8 cellular contexts compared by ENCODE assay signal in the genomic region with DNA sequence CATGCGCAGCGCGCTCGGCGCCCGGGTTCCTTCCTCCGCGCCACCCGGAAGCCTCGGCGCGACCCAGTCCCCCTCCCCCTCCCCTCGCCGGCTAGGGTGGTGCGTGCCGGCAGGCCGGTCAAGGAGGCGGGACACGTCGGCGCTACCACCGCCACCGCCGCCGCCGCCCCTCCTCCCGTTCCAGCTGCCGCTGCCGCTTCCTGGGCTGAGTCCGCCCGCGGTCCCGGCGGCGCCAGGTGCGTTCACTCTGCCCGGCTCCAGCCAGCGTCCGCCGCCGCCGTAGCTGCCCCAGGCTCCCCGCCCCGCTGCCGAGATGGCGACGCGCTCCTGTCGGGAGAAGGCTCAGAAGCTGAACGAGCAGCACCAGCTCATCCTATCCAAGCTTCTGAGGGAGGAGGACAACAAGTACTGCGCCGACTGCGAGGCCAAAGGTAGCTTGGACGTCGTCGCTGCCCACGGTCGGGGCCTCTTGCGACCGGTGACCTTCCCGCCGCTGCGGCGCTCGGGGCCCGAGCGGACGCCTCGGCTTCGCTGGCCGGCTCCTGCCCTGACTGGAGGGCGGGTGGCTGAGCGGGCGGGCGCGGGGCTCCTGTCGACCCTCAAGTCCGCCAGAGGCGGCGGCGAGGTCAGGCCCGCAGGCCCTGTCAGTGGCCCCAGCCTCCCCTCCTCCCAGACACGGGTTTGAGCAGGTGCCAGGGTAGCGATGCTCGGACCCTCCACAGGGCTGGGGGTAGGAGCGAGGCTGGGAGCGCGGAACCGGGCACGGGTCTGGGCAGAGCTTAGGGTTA. TPM values are rescaled to one million over a fixed set of nuclear protein-coding genes. Genes with fewer than 3 reads are reported as not detected.
A peak's percentile ranks its signal among the peaks of the same experiment; 100 is the strongest.
DNase-seq lines count a peak whose midpoint lies in the region; TF ChIP-seq lines count a peak whose summit lies in the region.

A gene (plus strand): TSS at position 173 of the 788 bp plus-strand sequence. CDS start 141 bp downstream, at position 314.

- DNase-seq in HFF-Myc (ENCODE audit: extremely low read depth, low read depth) (no peak), MV-4-11 (lab: John Stamatoyannopoulos, UW) (peak; percentile 83), SK-N-SH (peak; percentile 98), germinal center (ENCODE audit: low spot score) (peak; percentile 95), nucleus accumbens (lab: John Stamatoyannopoulos, UW) (peak in 55 of 56 donors; percentile 24 to 93 (median 86)), suprapubic skin (ENCODE audit: low spot score in 2 of 2) (peak; percentile 91 to 94)
- DNase-seq in activated naive CD4-positive, alpha-beta T cell treated with anti-CD3 and anti-CD28 coated beads, Interleukin-2, amount 50 U/mL, for 16 hours, result peak; percentile 93

- H3K27ac ChIP-seq in SK-N-SH (ENCODE audit: low read depth in 2 of 2, low read length in 1 of 2) (peak within 1 kb of the TSS; percentile 81 to 95), suprapubic skin (peak within 1 kb of the TSS; percentile 88)

- TF ChIP-seq EP300 in SK-N-SH (IDR thresholded peaks at IDR 0.05; ENCODE audit: borderline replicate concordance in 1 of 2, low read depth in 1 of 2, low read length in 1 of 2), result peak in 1 of 2 experiments; percentile 22; a peak in 1 of 4 replicates
- TF ChIP-seq EP300 in suprapubic skin (IDR thresholded peaks at IDR 0.05), result no peak

- H3K36me3 ChIP-seq in SK-N-SH (replicated peaks in 1 of 2; ENCODE audit: control insufficient read depth in 1 of 2, insufficient read depth in 2 of 2, low read length in 1 of 2), result no peaks in the 10 kb centered on the region
- H3K36me3 ChIP-seq in suprapubic skin, result no peaks in the 10 kb centered on the region

- H3K4me2 ChIP-seq in SK-N-SH, result peak within 1 kb of the TSS; percentile 89

- peak within 1 kb of the TSS; percentile 79 for H3K9ac ChIP-seq in SK-N-SH

- TF ChIP-seq RAD21 in SK-N-SH (IDR thresholded peaks at IDR 0.05; ENCODE audit: low read length), result no peak

- TF ChIP-seq POLR2A in suprapubic skin (IDR thresholded peaks at IDR 0.05), result peak in 1 of 2 donors; percentile 66

- no peaks in the 10 kb centered on the region; the same call in 1 of the 2 replicates for H4K20me1 ChIP-seq in SK-N-SH (ENCODE audit: insufficient read depth)

- H3K9me3 ChIP-seq in SK-N-SH (no peaks in the 10 kb centered on the region), suprapubic skin (no peaks in the 10 kb centered on the region)

- H2AFZ ChIP-seq in SK-N-SH (ENCODE audit: low read depth), result peak within 1 kb of the TSS; percentile 100

- CTCF ChIA-PET in SK-N-SH (lab: Yijun Ruan, JAX), result interaction anchor here (0.6 to 2.9 kb wide), 10 partner anchors 11 to 359 kb away, joined by 3 to 10 read pairs (median 4); a partner anchor contains a TSS

- H3K79me2 ChIP-seq in SK-N-SH (ENCODE audit: insufficient read depth), result peaks cover 42% of the 10 kb centered on the region

- H3K27me3 ChIP-seq in SK-N-SH (ENCODE audit: insufficient read depth) (no peaks in the 10 kb centered on the region), suprapubic skin (no peaks in the 10 kb centered on the region)

- H3K4me1 ChIP-seq in SK-N-SH (ENCODE audit: control insufficient read depth in 1 of 2, insufficient read depth in 2 of 2, low read depth in 1 of 2, low read length in 1 of 2) (peaks cover 4 to 5% of the 10 kb centered on the region in 2 experiments; a peak in 2 of 4 replicates), suprapubic skin (peaks cover 42% of the 10 kb centered on the region)

- POLR2A ChIA-PET in SK-N-SH (lab: Yijun Ruan, JAX), result interaction anchor here (0.7 to 1.3 kb wide), 2 partner anchors 212 to 255 kb away, joined by 3 to 4 read pairs; a partner anchor contains a TSS

- H3K4me3 ChIP-seq in GM08714 (ENCODE audit: low read length) (peak within 1 kb of the TSS; percentile 81), HFF-Myc (replicated peaks; ENCODE audit: low read depth, low read length) (peak within 1 kb of the TSS; percentile 87), SK-N-SH (ENCODE audit: low read depth in 2 of 2, low read length in 1 of 2) (peak within 1 kb of the TSS; percentile 79 to 93), suprapubic skin (peak within 1 kb of the TSS; percentile 76)

- H3F3A ChIP-seq in SK-N-SH (replicated peaks; ENCODE audit: insufficient read depth), result no peaks in the 10 kb centered on the region

- no peak for TF ChIP-seq CTCF in HFF-Myc (IDR thresholded peaks at IDR 0.05; ENCODE audit: low read depth, low read length, missing control alignments)
- TF ChIP-seq CTCF in SK-N-SH (IDR thresholded peaks at IDR 0.05), result no peak
- no peak for TF ChIP-seq CTCF in suprapubic skin (IDR thresholded peaks at IDR 0.05)

- no peaks in the 10 kb centered on the region for H3K9me2 ChIP-seq in SK-N-SH

- 1% methylated on average over 14 of the region's 90 CpGs for WGBS in SK-N-SH (ENCODE audit: low lambda C conversion rate)
- WGBS in suprapubic skin, result 0% methylated on average over 15 of the region's 90 CpGs

TF ChIP-seq in SK-N-SH, 30 proteins besides CTCF, POLR2A, EP300 and RAD21 (continues in another document):
- TF ChIP-seq CHD2 (IDR thresholded peaks at IDR 0.05; ENCODE audit: low read length, partially characterized antibody) (peak; percentile 72), RXRA (IDR thresholded peaks at IDR 0.05; ENCODE audit: borderline replicate concordance, low read depth) (no peak), FOXM1 (IDR thresholded peaks at IDR 0.05; ENCODE audit: low read depth) (no peak), RFX5 (IDR thresholded peaks at IDR 0.05; ENCODE audit: low read length) (no peak), RCOR1 (IDR thresholded peaks at IDR 0.05; ENCODE audit: low read length) (0 out of 2 replicates have a peak, but pooled peaks have one; percentile 10), SIN3A (IDR thresholded peaks at IDR 0.05; ENCODE audit: borderline replicate concordance, low read depth, low read length) (no peak), NFIC (IDR thresholded peaks at IDR 0.05; ENCODE audit: borderline replicate concordance) (no peak), EZH2phosphoT487 (IDR thresholded peaks at IDR 0.05; ENCODE audit: borderline replicate concordance, low read depth) (no peak), GABPA (IDR thresholded peaks at IDR 0.05; ENCODE audit: low read depth) (peak; percentile 69), TCF12 (IDR thresholded peaks at IDR 0.05) (no peak), JUND (IDR thresholded peaks at IDR 0.05) (no peak), POLR2AphosphoS5 (IDR thresholded peaks at IDR 0.05; ENCODE audit: low read depth, low read length) (no peak), MEF2A (IDR thresholded peaks at IDR 0.05; ENCODE audit: borderline replicate concordance, low read depth) (no peak), SMC3 (IDR thresholded peaks at IDR 0.05; ENCODE audit: low read depth, low read length) (no peak)
- TF ChIP-seq, protein P1, sequence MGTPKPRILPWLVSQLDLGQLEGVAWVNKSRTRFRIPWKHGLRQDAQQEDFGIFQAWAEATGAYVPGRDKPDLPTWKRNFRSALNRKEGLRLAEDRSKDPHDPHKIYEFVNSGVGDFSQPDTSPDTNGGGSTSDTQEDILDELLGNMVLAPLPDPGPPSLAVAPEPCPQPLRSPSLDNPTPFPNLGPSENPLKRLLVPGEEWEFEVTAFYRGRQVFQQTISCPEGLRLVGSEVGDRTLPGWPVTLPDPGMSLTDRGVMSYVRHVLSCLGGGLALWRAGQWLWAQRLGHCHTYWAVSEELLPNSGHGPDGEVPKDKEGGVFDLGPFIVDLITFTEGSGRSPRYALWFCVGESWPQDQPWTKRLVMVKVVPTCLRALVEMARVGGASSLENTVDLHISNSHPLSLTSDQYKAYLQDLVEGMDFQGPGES (IDR thresholded peaks at IDR 0.05; ENCODE audit: low read depth, low read length), result no peak
- TF ChIP-seq, protein P2, sequence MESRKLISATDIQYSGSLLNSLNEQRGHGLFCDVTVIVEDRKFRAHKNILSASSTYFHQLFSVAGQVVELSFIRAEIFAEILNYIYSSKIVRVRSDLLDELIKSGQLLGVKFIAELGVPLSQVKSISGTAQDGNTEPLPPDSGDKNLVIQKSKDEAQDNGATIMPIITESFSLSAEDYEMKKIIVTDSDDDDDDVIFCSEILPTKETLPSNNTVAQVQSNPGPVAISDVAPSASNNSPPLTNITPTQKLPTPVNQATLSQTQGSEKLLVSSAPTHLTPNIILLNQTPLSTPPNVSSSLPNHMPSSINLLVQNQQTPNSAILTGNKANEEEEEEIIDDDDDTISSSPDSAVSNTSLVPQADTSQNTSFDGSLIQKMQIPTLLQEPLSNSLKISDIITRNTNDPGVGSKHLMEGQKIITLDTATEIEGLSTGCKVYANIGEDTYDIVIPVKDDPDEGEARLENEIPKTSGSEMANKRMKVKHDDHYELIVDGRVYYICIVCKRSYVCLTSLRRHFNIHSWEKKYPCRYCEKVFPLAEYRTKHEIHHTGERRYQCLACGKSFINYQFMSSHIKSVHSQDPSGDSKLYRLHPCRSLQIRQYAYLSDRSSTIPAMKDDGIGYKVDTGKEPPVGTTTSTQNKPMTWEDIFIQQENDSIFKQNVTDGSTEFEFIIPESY (IDR thresholded peaks at IDR 0.05; ENCODE audit: borderline replicate concordance, low read depth), result no peak
- TF ChIP-seq, protein P3, sequence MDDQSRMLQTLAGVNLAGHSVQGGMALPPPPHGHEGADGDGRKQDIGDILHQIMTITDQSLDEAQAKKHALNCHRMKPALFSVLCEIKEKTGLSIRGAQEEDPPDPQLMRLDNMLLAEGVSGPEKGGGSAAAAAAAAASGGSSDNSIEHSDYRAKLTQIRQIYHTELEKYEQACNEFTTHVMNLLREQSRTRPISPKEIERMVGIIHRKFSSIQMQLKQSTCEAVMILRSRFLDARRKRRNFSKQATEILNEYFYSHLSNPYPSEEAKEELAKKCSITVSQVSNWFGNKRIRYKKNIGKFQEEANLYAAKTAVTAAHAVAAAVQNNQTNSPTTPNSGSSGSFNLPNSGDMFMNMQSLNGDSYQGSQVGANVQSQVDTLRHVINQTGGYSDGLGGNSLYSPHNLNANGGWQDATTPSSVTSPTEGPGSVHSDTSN (IDR thresholded peaks at IDR 0.05), result no peak
- TF ChIP-seq, protein P4, sequence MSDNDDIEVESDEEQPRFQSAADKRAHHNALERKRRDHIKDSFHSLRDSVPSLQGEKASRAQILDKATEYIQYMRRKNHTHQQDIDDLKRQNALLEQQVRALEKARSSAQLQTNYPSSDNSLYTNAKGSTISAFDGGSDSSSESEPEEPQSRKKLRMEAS (IDR thresholded peaks at IDR 0.05; ENCODE audit: low read depth), result peak; percentile 29; the same call in 1 of the 2 replicates

RNA-seq across cellular contexts. Expression of the gene that starts here (rescaled TPM):
- polyA plus RNA-seq in SK-N-SH (2012; rRNA removed), result 11.9 and 12.6 TPM in 2 replicates
- polyA plus RNA-seq in SK-N-SH (2012; cell fraction: cytosol; rRNA removed), result 14.3 and 15.3 TPM in 2 replicates
- polyA plus RNA-seq in SK-N-SH (2012; cell fraction: nucleus; rRNA removed), result 12.9 and 14.2 TPM in 2 replicates
- 10 to 100 TPM; 28.8 to 39.1 (median 30.8) TPM for total RNA-seq in suprapubic skin
